1 cellular context compared by ENCODE assay signal in genomic region chr12:124680863-124681778, GRCh38.
TF ChIP-seq lines count a peak whose summit lies in the region.

No MANE protein-coding gene starts in this region.

TF ChIP-seq in GM12878, 131 proteins besides CTCF, POLR2A, EP300 and RAD21 (continued from another document and continues in another):
- TF ChIP-seq E4F1 (IDR thresholded peaks at IDR 0.05; ENCODE audit: borderline replicate concordance, partially characterized antibody), result no peak
- no peak for TF ChIP-seq RB1 (IDR thresholded peaks at IDR 0.05; ENCODE audit: borderline replicate concordance)
- TF ChIP-seq, protein P1, sequence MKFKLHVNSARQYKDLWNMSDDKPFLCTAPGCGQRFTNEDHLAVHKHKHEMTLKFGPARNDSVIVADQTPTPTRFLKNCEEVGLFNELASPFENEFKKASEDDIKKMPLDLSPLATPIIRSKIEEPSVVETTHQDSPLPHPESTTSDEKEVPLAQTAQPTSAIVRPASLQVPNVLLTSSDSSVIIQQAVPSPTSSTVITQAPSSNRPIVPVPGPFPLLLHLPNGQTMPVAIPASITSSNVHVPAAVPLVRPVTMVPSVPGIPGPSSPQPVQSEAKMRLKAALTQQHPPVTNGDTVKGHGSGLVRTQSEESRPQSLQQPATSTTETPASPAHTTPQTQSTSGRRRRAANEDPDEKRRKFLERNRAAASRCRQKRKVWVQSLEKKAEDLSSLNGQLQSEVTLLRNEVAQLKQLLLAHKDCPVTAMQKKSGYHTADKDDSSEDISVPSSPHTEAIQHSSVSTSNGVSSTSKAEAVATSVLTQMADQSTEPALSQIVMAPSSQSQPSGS (IDR thresholded peaks at IDR 0.05; ENCODE audit: low read length), result peak; percentile 78
- peak; percentile 91 for TF ChIP-seq SPI1 (IDR thresholded peaks at IDR 0.05; ENCODE audit: borderline replicate concordance, insufficient read depth, low read depth, low read length)
- TF ChIP-seq TCF7 (IDR thresholded peaks at IDR 0.05; ENCODE audit: borderline replicate concordance), result no peak
- TF ChIP-seq ELK1 (IDR thresholded peaks at IDR 0.05; ENCODE audit: low read depth, low read length), result no peak
- TF ChIP-seq NRF1 (conservative IDR thresholded peaks at IDR 0.05; ENCODE audit: low read depth, low read length), result no peak
- TF ChIP-seq BRCA1 (IDR thresholded peaks at IDR 0.05; ENCODE audit: low read depth, low read length), result no peak
- TF ChIP-seq CHD1 (IDR thresholded peaks at IDR 0.05; ENCODE audit: low read depth, low read length), result no peak
- no peak for TF ChIP-seq ZBTB4 (CRISPR knock-in tag; IDR thresholded peaks at IDR 0.05)
- no peak for TF ChIP-seq PML (IDR thresholded peaks at IDR 0.05; ENCODE audit: low read length)
- TF ChIP-seq MAX (IDR thresholded peaks at IDR 0.05; ENCODE audit: low read depth, low read length), result no peak
- TF ChIP-seq ESRRA (IDR thresholded peaks at IDR 0.05; ENCODE audit: low read length), result no peak
- TF ChIP-seq MYC (IDR thresholded peaks at IDR 0.05; ENCODE audit: insufficient read depth, insufficient read length, insufficient replicate concordance, low read length, severe bottlenecking), result no peak
- no peak for TF ChIP-seq YBX1 (IDR thresholded peaks at IDR 0.05)
- TF ChIP-seq SREBF2 (IDR thresholded peaks at IDR 0.05; ENCODE audit: low read length), result no peak
- peak; percentile 7 to 62; a peak in 2 of 4 replicates for TF ChIP-seq BHLHE40 (IDR thresholded peaks at IDR 0.05; ENCODE audit: borderline replicate concordance in 1 of 2, low read depth in 2 of 2, low read length in 1 of 2)
- no peak for TF ChIP-seq NR2C2 (IDR thresholded peaks at IDR 0.05; ENCODE audit: borderline replicate concordance, control insufficient read depth, insufficient read length, low read depth)
- TF ChIP-seq, protein P2, sequence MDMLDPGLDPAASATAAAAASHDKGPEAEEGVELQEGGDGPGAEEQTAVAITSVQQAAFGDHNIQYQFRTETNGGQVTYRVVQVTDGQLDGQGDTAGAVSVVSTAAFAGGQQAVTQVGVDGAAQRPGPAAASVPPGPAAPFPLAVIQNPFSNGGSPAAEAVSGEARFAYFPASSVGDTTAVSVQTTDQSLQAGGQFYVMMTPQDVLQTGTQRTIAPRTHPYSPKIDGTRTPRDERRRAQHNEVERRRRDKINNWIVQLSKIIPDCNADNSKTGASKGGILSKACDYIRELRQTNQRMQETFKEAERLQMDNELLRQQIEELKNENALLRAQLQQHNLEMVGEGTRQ (IDR thresholded peaks at IDR 0.05; ENCODE audit: borderline replicate concordance, low read depth, low read length), result no peak
- no peak for TF ChIP-seq FOS (IDR thresholded peaks at IDR 0.05; ENCODE audit: borderline replicate concordance, extremely low read depth, insufficient read length)
- no peak for TF ChIP-seq TBL1XR1 (IDR thresholded peaks at IDR 0.05; ENCODE audit: low read depth, low read length)
- TF ChIP-seq POLR2AphosphoS2 (IDR thresholded peaks at IDR 0.05; ENCODE audit: low read depth, low read length), result no peak
- no peak for TF ChIP-seq TARDBP (IDR thresholded peaks at IDR 0.05; ENCODE audit: borderline replicate concordance)
- TF ChIP-seq SKIL (IDR thresholded peaks at IDR 0.05; ENCODE audit: low read depth, poor library complexity, severe bottlenecking), result peak; percentile 98
- no peak for TF ChIP-seq ZNF622 (IDR thresholded peaks at IDR 0.05)
- peak; percentile 49; the same call in 1 of the 2 replicates for TF ChIP-seq SMC3 (IDR thresholded peaks at IDR 0.05; ENCODE audit: borderline replicate concordance, low read length)
- TF ChIP-seq CHD4 (IDR thresholded peaks at IDR 0.05), result no peak
- peak; percentile 59 for TF ChIP-seq FOXM1 (IDR thresholded peaks at IDR 0.05; ENCODE audit: low read depth, low read length)
- peak; percentile 88 for TF ChIP-seq ZBED1 (IDR thresholded peaks at IDR 0.05; ENCODE audit: borderline replicate concordance)
- no peak for TF ChIP-seq KLF5 (IDR thresholded peaks at IDR 0.05; ENCODE audit: partially characterized antibody)
- no peak for TF ChIP-seq SREBF1 (IDR thresholded peaks at IDR 0.05; ENCODE audit: low read length)
- TF ChIP-seq MYB (IDR thresholded peaks at IDR 0.05; ENCODE audit: borderline replicate concordance, low read depth, low read length), result no peak
- TF ChIP-seq MLLT1 (IDR thresholded peaks at IDR 0.05), result peak; percentile 74; the same call in 1 of the 2 replicates
- TF ChIP-seq IKZF1 (conservative IDR thresholded peaks at IDR 0.05), result peak; percentile 60
- TF ChIP-seq, protein P3, sequence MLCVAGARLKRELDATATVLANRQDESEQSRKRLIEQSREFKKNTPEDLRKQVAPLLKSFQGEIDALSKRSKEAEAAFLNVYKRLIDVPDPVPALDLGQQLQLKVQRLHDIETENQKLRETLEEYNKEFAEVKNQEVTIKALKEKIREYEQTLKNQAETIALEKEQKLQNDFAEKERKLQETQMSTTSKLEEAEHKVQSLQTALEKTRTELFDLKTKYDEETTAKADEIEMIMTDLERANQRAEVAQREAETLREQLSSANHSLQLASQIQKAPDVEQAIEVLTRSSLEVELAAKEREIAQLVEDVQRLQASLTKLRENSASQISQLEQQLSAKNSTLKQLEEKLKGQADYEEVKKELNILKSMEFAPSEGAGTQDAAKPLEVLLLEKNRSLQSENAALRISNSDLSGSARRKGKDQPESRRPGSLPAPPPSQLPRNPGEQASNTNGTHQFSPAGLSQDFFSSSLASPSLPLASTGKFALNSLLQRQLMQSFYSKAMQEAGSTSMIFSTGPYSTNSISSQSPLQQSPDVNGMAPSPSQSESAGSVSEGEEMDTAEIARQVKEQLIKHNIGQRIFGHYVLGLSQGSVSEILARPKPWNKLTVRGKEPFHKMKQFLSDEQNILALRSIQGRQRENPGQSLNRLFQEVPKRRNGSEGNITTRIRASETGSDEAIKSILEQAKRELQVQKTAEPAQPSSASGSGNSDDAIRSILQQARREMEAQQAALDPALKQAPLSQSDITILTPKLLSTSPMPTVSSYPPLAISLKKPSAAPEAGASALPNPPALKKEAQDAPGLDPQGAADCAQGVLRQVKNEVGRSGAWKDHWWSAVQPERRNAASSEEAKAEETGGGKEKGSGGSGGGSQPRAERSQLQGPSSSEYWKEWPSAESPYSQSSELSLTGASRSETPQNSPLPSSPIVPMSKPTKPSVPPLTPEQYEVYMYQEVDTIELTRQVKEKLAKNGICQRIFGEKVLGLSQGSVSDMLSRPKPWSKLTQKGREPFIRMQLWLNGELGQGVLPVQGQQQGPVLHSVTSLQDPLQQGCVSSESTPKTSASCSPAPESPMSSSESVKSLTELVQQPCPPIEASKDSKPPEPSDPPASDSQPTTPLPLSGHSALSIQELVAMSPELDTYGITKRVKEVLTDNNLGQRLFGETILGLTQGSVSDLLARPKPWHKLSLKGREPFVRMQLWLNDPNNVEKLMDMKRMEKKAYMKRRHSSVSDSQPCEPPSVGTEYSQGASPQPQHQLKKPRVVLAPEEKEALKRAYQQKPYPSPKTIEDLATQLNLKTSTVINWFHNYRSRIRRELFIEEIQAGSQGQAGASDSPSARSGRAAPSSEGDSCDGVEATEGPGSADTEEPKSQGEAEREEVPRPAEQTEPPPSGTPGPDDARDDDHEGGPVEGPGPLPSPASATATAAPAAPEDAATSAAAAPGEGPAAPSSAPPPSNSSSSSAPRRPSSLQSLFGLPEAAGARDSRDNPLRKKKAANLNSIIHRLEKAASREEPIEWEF (IDR thresholded peaks at IDR 0.05; ENCODE audit: insufficient replicate concordance, low read depth, low read length), result no peak
- TF ChIP-seq HDGF (IDR thresholded peaks at IDR 0.05), result no peak
- TF ChIP-seq ZNF274 (IDR thresholded peaks at IDR 0.05; ENCODE audit: insufficient read depth, insufficient read length), result no peak
- TF ChIP-seq CBX3 (IDR thresholded peaks at IDR 0.05; ENCODE audit: borderline replicate concordance, low read depth), result no peak
